Comparison of ENCODE assay signal across 8 cellular contexts in the genomic region with DNA sequence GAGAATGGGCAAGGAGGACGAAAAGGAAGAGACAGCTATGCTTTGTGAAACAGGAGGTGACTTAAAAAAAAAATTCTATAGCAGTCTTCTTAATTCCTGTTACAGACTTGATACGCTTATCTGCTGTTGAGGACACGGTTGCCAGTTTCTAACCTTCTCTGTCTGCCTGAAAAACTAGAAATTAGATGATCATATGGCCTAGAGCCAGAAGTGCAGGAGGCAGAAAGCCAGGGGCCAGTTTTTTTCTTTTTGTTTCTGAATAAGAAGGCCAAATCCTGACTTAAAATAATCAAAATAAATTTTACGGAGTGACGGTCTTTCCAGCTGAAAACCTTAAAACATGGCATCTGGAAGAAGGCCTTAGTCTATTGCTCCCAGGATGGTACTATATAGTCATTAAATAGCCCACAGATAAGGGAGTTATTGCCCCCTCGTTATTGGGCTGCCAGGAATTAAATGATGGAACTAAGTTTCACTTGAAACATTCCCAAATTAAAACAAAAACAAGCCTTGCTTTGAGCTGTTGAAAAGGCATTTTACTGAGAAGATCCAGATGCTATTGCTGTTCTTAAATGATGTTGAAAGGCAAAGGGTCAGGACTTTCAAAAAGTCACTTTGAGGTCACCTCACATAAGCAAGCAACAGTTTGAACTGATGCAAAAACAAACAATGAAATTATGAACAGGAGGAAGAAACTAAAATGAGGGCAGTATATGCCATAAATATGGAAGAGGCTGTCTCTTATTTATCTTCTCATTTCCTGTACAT. TPM values are rescaled to one million over a fixed set of nuclear protein-coding genes. Genes with fewer than 3 reads are reported as not detected.
A peak's percentile ranks its signal among the peaks of the same experiment; 100 is the strongest.
DNase-seq lines count a peak whose midpoint lies in the region; ATAC-seq, FAIRE-seq and TF ChIP-seq lines count a peak whose summit lies in the region.

No MANE protein-coding gene starts in this region.

- no peak for TF ChIP-seq CTCF in AG10803 (conservative IDR thresholded peaks at IDR 0.05; ENCODE audit: low read length)
- no peak for TF ChIP-seq CTCF in LNCaP clone FGC (IDR thresholded peaks at IDR 0.05; ENCODE audit: control insufficient read depth, extremely low read depth, insufficient read depth)
- no peak for TF ChIP-seq CTCF in choroid plexus epithelial cell (conservative IDR thresholded peaks at IDR 0.05; ENCODE audit: low read depth, low read length)
- no peak for TF ChIP-seq CTCF in D721Med (IDR thresholded peaks at IDR 0.05; ENCODE audit: insufficient read depth, missing control alignments)

- ATAC-seq in naive B cell (ENCODE audit: low read depth in 2 of 2) = no peak
- ATAC-seq in HG03159 (IDR thresholded peaks at IDR 0.05; ENCODE audit: unreplicated experiment) = no peak

- FAIRE-seq in D721Med (lab: Jason Lieb, UNC) = no peak
- no peak for FAIRE-seq in HTR-8/SVneo (lab: Jason Lieb, UNC)

- peak overlapping the region in 6 of 8 donors; percentile 16 to 93 (median 84) for H3K4me3 Mint-ChIP-seq in naive B cell

- H3K27ac Mint-ChIP-seq in naive B cell = peak overlapping the region in 2 of 6 donors; percentile 25 to 41

- DNase-seq in AG10803 (ENCODE audit: low read depth) = no peak
- DNase-seq in LNCaP clone FGC (ENCODE audit: low read depth) = no peak
- DNase-seq in choroid plexus epithelial cell (ENCODE audit: low read depth) = peak; percentile 41
- DNase-seq in naive B cell = no peak
- no peak for DNase-seq in NCI-H1436 (lab: John Stamatoyannopoulos, UW)
- DNase-seq in D721Med (ENCODE audit: insufficient read length, low spot score) = no peak
- no peak for DNase-seq in HTR-8/SVneo (ENCODE audit: insufficient read length, low spot score)

- no peaks in the 10 kb centered on the region for H3K36me3 Mint-ChIP-seq in naive B cell

- peaks cover 22 to 32% (median 29%) of the 10 kb centered on the region in 3 donors for H3K4me1 Mint-ChIP-seq in naive B cell

- H3K4me3 ChIP-seq in AG10803 (ENCODE audit: low read length) = peak overlapping the region; percentile 58
- peak overlapping the region; percentile 56 for H3K4me3 ChIP-seq in LNCaP clone FGC (ENCODE audit: low read depth, low read length)
- peak overlapping the region; percentile 47 for H3K4me3 ChIP-seq in choroid plexus epithelial cell (ENCODE audit: low read depth, low read length)

- no peaks in the 10 kb centered on the region for H3K27me3 Mint-ChIP-seq in naive B cell

- H3K9me3 Mint-ChIP-seq in naive B cell = no peaks in the 10 kb centered on the region

RNA-seq across cellular contexts. Expression of a gene that starts 1.9 kb away (rescaled TPM):
- 1 to 10 TPM; 3.7 to 9.9 (median 7.4) TPM for polyA plus RNA-seq in naive B cell (ENCODE audit: low read depth in 6 of 6)

RNA-seq across cellular contexts. Expression of a gene that starts 29.7 kb away (rescaled TPM):
- polyA plus RNA-seq in naive B cell (ENCODE audit: low read depth in 6 of 6) = 10 to 100 TPM; 15.9 to 45.1 (median 37.1) TPM
